In genomic region chr17:43846221-43846712, GRCh38 we compare ENCODE assay signal across 8 cellular contexts. TPM values are rescaled to one million over a fixed set of nuclear protein-coding genes. Genes with fewer than 3 reads are reported as not detected.
A peak's percentile ranks its signal among the peaks of the same experiment; 100 is the strongest.
DNase-seq lines count a peak whose midpoint lies in the region; ATAC-seq, FAIRE-seq and TF ChIP-seq lines count a peak whose summit lies in the region.

No MANE protein-coding gene starts in this region.

- TF ChIP-seq CTCF in VCaP (conservative IDR thresholded peaks at IDR 0.05) = peak; percentile 99
- TF ChIP-seq CTCF in MCF 10A (IDR thresholded peaks at IDR 0.05; ENCODE audit: unreplicated experiment) = peak; percentile 96

- CTCF ChIA-PET in MCF 10A (lab: Yijun Ruan, JAX) = interaction anchor here (0.6 to 2.6 kb wide), 32 partner anchors 9 to 1018 kb away, joined by 3 to 24 read pairs (median 4); partner anchors contain the start of gene DUSP3

- DNase-seq in 8988T = peak; percentile 85
- peak; percentile 92 for DNase-seq in GM12891 (ENCODE audit: insufficient read length, low spot score)
- DNase-seq in NCI-H2081 treated with DMSO at 0.1 percent for 48 hours (lab: John Stamatoyannopoulos, UW) = peak; percentile 10
- DNase-seq in MCF 10A (ENCODE audit: unreplicated experiment) = peak; percentile 76
- peak; percentile 98 for DNase-seq in iPS-NIHi7 (ENCODE audit: extremely low spot score)
- DNase-seq in stimulated activated CD4-positive, alpha-beta T cell treated with anti-CD3 and anti-CD28 coated beads, Interleukin-15, amount 100 ng/mL, for 1 hour (ENCODE audit: low read depth in 1 of 2, low spot score in 1 of 2) = peak; percentile 63 to 70

- POLR2A ChIA-PET in MCF 10A (lab: Yijun Ruan, JAX) = interaction anchor here (0.5 to 1.5 kb wide), 5 partner anchors 12 to 86 kb away, joined by 3 to 6 read pairs (median 5); partner anchors contain the start of gene DUSP3

- no peak overlapping the region for H3K27ac Mint-ChIP-seq in MCF 10A (ENCODE audit: low read depth, unreplicated experiment)

- peaks cover 5% of the 10 kb centered on the region for H3K27me3 Mint-ChIP-seq in MCF 10A (ENCODE audit: insufficient read depth, unreplicated experiment)

- ATAC-seq in HG02798 (IDR thresholded peaks at IDR 0.05; ENCODE audit: poor library complexity, unreplicated experiment) = no peak

- H3K4me1 Mint-ChIP-seq in MCF 10A (ENCODE audit: insufficient read depth, unreplicated experiment) = no peaks in the 10 kb centered on the region

- intact Hi-C loops in MCF 10A (cut with micrococcal nuclease) = loop anchor here (1.0 to 2.0 kb wide), 5 partner anchors 55 to 151 kb away; no protein-coding TSS in a partner anchor

- no peaks in the 10 kb centered on the region for H3K9me3 Mint-ChIP-seq in MCF 10A (ENCODE audit: unreplicated experiment)

- peak; percentile 88 for FAIRE-seq in GM12891 (lab: Jason Lieb, UNC)

- no TSS peak for BruUV-seq in MCF 10A (replicated peaks; lab: Mats Ljungman, UMichigan)

- H3K27ac ChIP-seq in VCaP = no peak overlapping the region

- no peaks in the 10 kb centered on the region for H3K36me3 Mint-ChIP-seq in MCF 10A (ENCODE audit: insufficient read depth, unreplicated experiment)

- no peak for TF ChIP-seq POLR2A in GM12891 (IDR thresholded peaks at IDR 0.05; ENCODE audit: low read depth, low read length)

- no peak overlapping the region for H3K4me3 Mint-ChIP-seq in MCF 10A (ENCODE audit: unreplicated experiment)

TF ChIP-seq in GM12891, 5 proteins besides CTCF, POLR2A, EP300 and RAD21:
- no peak for TF ChIP-seq TAF1 (IDR thresholded peaks at IDR 0.05; ENCODE audit: low read depth, low read length)
- no peak for TF ChIP-seq SPI1 (IDR thresholded peaks at IDR 0.05; ENCODE audit: low read depth, low read length)
- TF ChIP-seq POLR2AphosphoS5 (IDR thresholded peaks at IDR 0.05; ENCODE audit: low read depth, low read length) = no peak
- TF ChIP-seq PAX5 (IDR thresholded peaks at IDR 0.05; ENCODE audit: insufficient read depth, low read length, severe bottlenecking) = no peak
- TF ChIP-seq POU2F2 (IDR thresholded peaks at IDR 0.05; ENCODE audit: low read depth, low read length) = no peak

RNA-seq across cellular contexts. Expression of gene CD300LG, which starts 0.7 kb away (rescaled TPM):
- not detected for polyA plus RNA-seq in GM12891 (2012; ENCODE audit: low read depth, missing spikeins)
- total RNA-seq in MCF 10A (2022) = not detected in 2 replicates

RNA-seq across cellular contexts. Expression of gene MPP3, which starts 13.3 kb away (rescaled TPM):
- polyA plus RNA-seq in GM12891 (2012; ENCODE audit: low read depth, missing spikeins) = not detected
- 18.7 and 24.5 TPM in 2 replicates for total RNA-seq in MCF 10A (2022)

Comparison
In these comparisons a context has a peak if more than half of its experiments do, and no peak if none do; other contexts are left out.
1. DNase-seq: peak in every context shown above with its lines; median percentile 98 in iPS-NIHi7; 92 in GM12891; 85 in 8988T; 76 in MCF 10A; 66 in stimulated activated CD4-positive, alpha-beta T cell treated with anti-CD3 and anti-CD28 coated beads, Interleukin-15, amount 100 ng/mL, for 1 hour; 10 in NCI-H2081 treated with DMSO at 0.1 percent for 48 hours.